In the genomic region with DNA sequence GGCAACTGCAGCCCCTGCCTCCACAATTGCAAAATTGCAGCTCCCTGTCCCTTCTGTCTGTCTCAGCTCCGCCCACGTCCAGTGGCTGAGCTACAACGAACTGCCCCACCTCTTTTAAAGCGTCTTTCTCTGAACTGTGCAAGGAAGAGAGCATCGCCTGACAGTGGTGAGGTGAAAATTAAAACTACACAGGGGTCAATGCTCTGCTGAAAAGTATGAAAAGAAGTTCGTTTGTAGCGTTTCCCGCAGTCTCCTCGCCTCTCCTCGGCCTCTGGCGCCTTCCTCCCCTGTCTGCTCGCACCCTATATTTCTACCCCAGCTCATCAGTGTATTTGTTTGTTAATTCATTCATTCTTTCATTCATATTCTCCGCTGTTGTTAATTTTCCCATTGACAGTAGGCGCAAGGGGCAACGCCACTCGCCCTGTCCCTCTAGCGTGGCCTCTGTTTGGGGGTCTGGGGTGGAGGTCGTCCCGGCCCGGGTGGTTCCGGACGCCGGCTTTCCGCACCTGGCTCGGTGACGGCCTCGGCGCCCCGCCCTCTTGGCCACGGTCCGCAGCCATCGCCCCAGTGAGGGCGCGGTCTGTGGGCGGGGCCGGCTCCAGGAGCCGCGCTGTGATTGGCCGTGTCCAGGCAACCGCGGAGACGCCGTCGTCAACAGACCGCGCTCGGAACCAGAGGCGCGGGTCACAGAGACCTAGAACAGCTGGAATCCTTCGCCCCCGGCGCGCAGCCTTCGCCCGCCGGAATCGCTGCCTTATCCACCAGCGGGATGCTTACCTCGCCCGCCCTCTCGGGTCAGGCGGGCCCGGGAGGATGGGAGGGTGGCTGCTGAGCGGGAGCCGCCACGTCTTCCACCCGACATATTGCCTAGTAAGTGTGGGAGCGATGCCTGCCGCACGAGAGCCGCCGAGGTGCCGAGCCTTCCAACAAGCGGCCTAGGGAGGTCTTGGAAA, we compare ENCODE assay signal across 8 cellular contexts. TPM values are rescaled to one million over a fixed set of nuclear protein-coding genes. Genes with fewer than 3 reads are reported as not detected.
A peak's percentile ranks its signal among the peaks of the same experiment; 100 is the strongest.
DNase-seq lines count a peak whose midpoint lies in the region; ATAC-seq and TF ChIP-seq lines count a peak whose summit lies in the region.

A gene with protein sequence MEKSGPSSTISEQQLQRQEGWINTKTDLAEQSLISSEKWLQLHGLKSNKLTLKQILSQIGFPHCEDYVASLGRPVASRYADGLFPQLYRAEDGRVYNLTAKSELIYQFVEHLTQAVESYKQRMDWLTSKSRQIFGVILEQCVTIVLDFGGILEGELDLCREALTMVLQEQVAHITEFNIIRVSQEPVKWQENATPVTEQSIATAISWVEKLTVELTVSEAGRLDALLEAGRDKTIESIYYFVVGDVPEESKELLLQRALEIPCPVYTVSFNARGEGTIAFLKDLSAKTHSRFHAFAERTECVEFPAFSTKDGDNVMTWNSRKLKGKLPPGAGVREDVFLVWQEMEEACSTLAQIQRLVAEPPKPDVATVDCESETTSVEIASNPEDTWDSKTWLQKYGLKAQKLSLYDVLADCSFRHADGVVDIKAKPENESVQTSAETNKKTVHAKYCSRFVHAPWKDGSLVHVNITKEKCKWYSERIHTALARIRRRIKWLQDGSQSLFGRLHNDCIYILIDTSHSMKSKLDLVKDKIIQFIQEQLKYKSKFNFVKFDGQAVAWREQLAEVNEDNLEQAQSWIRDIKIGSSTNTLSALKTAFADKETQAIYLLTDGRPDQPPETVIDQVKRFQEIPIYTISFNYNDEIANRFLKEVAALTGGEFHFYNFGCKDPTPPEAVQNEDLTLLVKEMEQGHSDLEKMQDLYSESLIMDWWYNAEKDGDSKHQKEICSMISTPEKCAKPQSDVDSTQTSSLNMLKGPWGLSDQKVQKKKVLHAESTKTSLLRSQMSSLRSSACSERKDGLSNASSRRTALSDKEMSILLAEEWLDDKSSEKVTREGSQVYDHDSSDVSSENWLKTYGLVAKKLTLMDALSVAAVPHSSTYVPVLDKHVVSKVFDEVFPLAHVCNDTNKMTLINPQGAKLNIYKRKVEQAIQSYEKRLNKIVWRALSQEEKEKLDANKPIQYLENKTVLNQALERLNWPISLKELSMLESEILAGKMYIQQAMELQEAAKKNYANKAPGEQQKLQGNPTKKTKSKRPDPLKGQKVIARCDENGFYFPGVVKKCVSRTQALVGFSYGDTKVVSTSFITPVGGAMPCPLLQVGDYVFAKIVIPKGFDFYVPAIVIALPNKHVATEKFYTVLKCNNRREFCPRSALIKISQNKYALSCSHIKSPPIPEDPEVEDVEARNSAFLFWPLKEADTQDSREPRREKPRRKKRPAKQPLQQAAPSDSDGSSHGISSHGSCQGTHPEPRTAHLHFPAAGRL (N-terminal part only) (plus strand): TSS at position 677 of the 956 bp plus-strand sequence. CDS start 5,926 bp downstream, outside the sequence.

- H3K36me3 ChIP-seq in breast epithelium: no peaks in the 10 kb centered on the region

- no peak for TF ChIP-seq POLR2A in breast epithelium (IDR thresholded peaks at IDR 0.05)

- no peaks in the 10 kb centered on the region for H3K27me3 ChIP-seq in breast epithelium

- H3K4me3 ChIP-seq in breast epithelium: peak within 1 kb of the TSS; percentile 26 to 70 (median 49)

- H3K27ac ChIP-seq in breast epithelium: peak within 1 kb of the TSS; percentile 58 to 62

- TF ChIP-seq CTCF in breast epithelium (IDR thresholded peaks at IDR 0.05): no peak

- DNase-seq in DMS 273 (lab: John Stamatoyannopoulos, UW; ENCODE audit: unreplicated experiment): peak; percentile 87
- peak; percentile 58 for DNase-seq in HS-5 (ENCODE audit: low read depth)
- DNase-seq in RPMI7951 (ENCODE audit: low read depth): peak; percentile 67
- peak; percentile 55 to 64 for DNase-seq in breast epithelium (ENCODE audit: low spot score in 2 of 2)
- peak; percentile 25 for DNase-seq in inferior parietal cortex (ENCODE audit: extremely low spot score)
- peak; percentile 58 for DNase-seq in stimulated activated CD4-positive, alpha-beta T cell treated with anti-CD3 and anti-CD28 coated beads, Interleukin-1b, Interleukin-23, amount 100 ng/mL, for 48 hours
- no peak for DNase-seq in central memory CD4-positive, alpha-beta T cell

- no peaks in the 10 kb centered on the region for H3K9me3 ChIP-seq in breast epithelium

- intact Hi-C loops in breast epithelium (cut with DNase I; ENCODE audit: low total_unique reads): no loop called here

- H3K4me1 ChIP-seq in breast epithelium: peaks cover 0 to 5% of the 10 kb centered on the region in 2 donors

- peak; percentile 79 for ATAC-seq in GM19467 (IDR thresholded peaks at IDR 0.05; ENCODE audit: unreplicated experiment)

RNA-seq across cellular contexts. Expression of the gene that starts here (rescaled TPM):
- 0.29 TPM in 1 of 2 replicates, not detected in the other for total RNA-seq in RPMI7951 (2014; rRNA removed; shearing (Covaris generic))
- not detected for total RNA-seq in breast epithelium

Comparison
In these comparisons a context has a peak if more than half of its experiments do, and no peak if none do; other contexts are left out.
1. Peak in DNase-seq in RPMI7951; RNA of the gene not detected or under 1 TPM.
2. Peak in DNase-seq, H3K4me3 ChIP-seq and H3K27ac ChIP-seq in breast epithelium; RNA of the gene not detected or under 1 TPM.